In the genomic region with DNA sequence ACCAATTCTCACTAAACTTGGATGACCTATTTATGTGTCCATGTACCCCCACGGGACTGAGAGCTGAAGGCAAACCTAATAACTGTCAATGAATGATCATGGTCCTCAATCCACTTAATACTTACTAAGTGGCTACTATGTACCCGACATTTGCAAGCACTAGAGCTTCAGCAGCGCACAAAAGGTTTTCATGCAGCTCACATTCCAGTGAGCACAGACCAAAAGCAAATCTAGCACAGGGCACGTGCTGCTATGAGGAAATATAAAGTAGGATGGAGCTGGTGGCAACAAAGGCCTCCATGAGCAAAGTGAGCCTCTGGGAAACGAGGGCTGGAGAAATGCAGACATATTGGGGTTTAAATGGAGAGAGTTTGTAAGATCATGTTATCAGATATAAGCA, we compare ENCODE assay signal across 22 cellular contexts. TPM values are rescaled to one million over a fixed set of nuclear protein-coding genes. Genes with fewer than 3 reads are reported as not detected.
DNase-seq lines count a peak whose midpoint lies in the region; ATAC-seq, FAIRE-seq and TF ChIP-seq lines count a peak whose summit lies in the region.
"Had no signal": no experiment of that assay in that cellular context is flagged by ENCODE, and none has a peak within 500 bp of the region (broad histone marks: within the 10 kb centered on the region; RNA-seq: fewer than 3 reads in every experiment).

No MANE protein-coding gene starts in this region.

- intact Hi-C loops in left ventricle myocardium inferior (cut with micrococcal nuclease) (loop anchor here (10.0 kb wide), 1 partner anchor 112 kb away; no protein-coding TSS in a partner anchor), Right ventricle myocardium inferior (cut with DNase I) (no loop called here), kidney (cut with DNase I) (no loop called here), psoas muscle (cut with DNase I) (loop anchor here (5.0 to 10.0 kb wide), 2 partner anchors 70 to 112 kb away; no protein-coding TSS in a partner anchor), aorta (cut with DNase I) (no loop called here)
- intact Hi-C loops in activated T-helper 2 cell treated with anti-CD3 and anti-CD28 coated beads, Interferon-gamma antibody, Interleukin-2, Interleukin-4, amounts not matched to agents 10 μg/mL and 5 μg/mL and 100 μg/mL, durations not matched to agents 14 hours and 24 hours and 36 hours (cut with micrococcal nuclease): no loop called here

- H3K9ac ChIP-seq in kidney (ENCODE audit: low read length in 2 of 2): no peak overlapping the region

- peak overlapping the region; percentile 70 for H3K27ac ChIP-seq in left ventricle myocardium inferior (replicated peaks)
- peak overlapping the region in 1 of 2 donors; percentile 40 for H3K27ac ChIP-seq in kidney (ENCODE audit: low read depth in 2 of 2, low read length in 2 of 2)
- H3K27ac ChIP-seq in psoas muscle: peak overlapping the region; percentile 31
- peak overlapping the region; percentile 3 to 18 for H3K27ac ChIP-seq in aorta (ENCODE audit: low read depth in 1 of 2, low read length in 2 of 2)

- no peak overlapping the region for H3K27ac Mint-ChIP-seq in activated T-helper 2 cell treated with anti-CD3 and anti-CD28 coated beads, Interferon-gamma antibody, Interleukin-2, Interleukin-4, amounts not matched to agents 10 μg/mL and 5 μg/mL and 100 μg/mL, durations not matched to agents 14 hours and 24 hours and 36 hours
- H3K27ac Mint-ChIP-seq: activated naive CD8-positive, alpha-beta T cell; effector memory CD8-positive, alpha-beta T cell had no signal

- H3K27me3 Mint-ChIP-seq in activated T-helper 2 cell treated with anti-CD3 and anti-CD28 coated beads, Interferon-gamma antibody, Interleukin-2, Interleukin-4, amounts not matched to agents 10 μg/mL and 5 μg/mL and 100 μg/mL, durations not matched to agents 14 hours and 24 hours and 36 hours (ENCODE audit: low read depth): peaks cover 24% of the 10 kb centered on the region

- ATAC-seq in Right ventricle myocardium inferior (no peak), psoas muscle (no peak), aorta (ENCODE audit: low FRiP score) (no peak)
- ATAC-seq: effector memory CD8-positive, alpha-beta T cell had no signal

- 52 to 64% (median 57%) methylated on average over 5 of the region's 5 CpGs for WGBS in psoas muscle, 3 donors
- 5% methylated on average over 5 of the region's 5 CpGs for WGBS in aorta, 2 donors

- TF ChIP-seq CTCF in left ventricle myocardium inferior (IDR thresholded peaks at IDR 0.05; ENCODE audit: borderline replicate concordance) (no peak), kidney (IDR thresholded peaks at IDR 0.05; ENCODE audit: borderline replicate concordance, extremely low read depth, insufficient read depth) (no peak), psoas muscle (IDR thresholded peaks at IDR 0.05) (no peak)

- H3K27me3 ChIP-seq in left ventricle myocardium inferior (ENCODE audit: low read depth) (no peaks in the 10 kb centered on the region), psoas muscle (ENCODE audit: insufficient read depth in 3 of 3, low read length in 2 of 3) (no peaks in the 10 kb centered on the region), aorta (ENCODE audit: control insufficient read depth in 1 of 2, insufficient read depth in 2 of 2, low read length in 1 of 2) (no peaks in the 10 kb centered on the region)
- H3K27me3 ChIP-seq: transverse colon had no signal

- H3K4me3 ChIP-seq in left ventricle myocardium inferior: peak overlapping the region; percentile 86
- H3K4me3 ChIP-seq in kidney (ENCODE audit: low read length in 2 of 2): peak overlapping the region; percentile 37 to 46
- H3K4me3 ChIP-seq in psoas muscle: peak overlapping the region; percentile 82
- peak overlapping the region; percentile 82 to 100 for H3K4me3 ChIP-seq in aorta (ENCODE audit: low read length in 2 of 2)
- H3K4me3 ChIP-seq: HAP-1 had no signal

- H3K4me1 Mint-ChIP-seq in activated T-helper 2 cell treated with anti-CD3 and anti-CD28 coated beads, Interferon-gamma antibody, Interleukin-2, Interleukin-4, amounts not matched to agents 10 μg/mL and 5 μg/mL and 100 μg/mL, durations not matched to agents 14 hours and 24 hours and 36 hours (ENCODE audit: low read depth): peaks cover 24% of the 10 kb centered on the region

- no peak for FAIRE-seq in kidney (lab: Jason Lieb, UNC)
- FAIRE-seq: GM19239 had no signal

- DNase-seq in left ventricle myocardium inferior (no peak), Right ventricle myocardium inferior (ENCODE audit: missing footprints) (no peak), kidney (no peak), psoas muscle (no peak), aorta (no peak), NCI-H2227 (lab: John Stamatoyannopoulos, UW; ENCODE audit: unreplicated experiment) (no peak), GM03348 (ENCODE audit: low spot score) (no peak)
- no peak for DNase-seq in activated T-helper 2 cell treated with anti-CD3 and anti-CD28 coated beads, Interferon-gamma antibody, Interleukin-2, Interleukin-4, amounts not matched to agents 10 μg/mL and 5 μg/mL and 100 μg/mL, durations not matched to agents 14 hours and 24 hours and 36 hours (ENCODE audit: low spot score)
- DNase-seq: activated CD4-positive, alpha-beta T cell treated with anti-CD3 and anti-CD28 coated beads, Interleukin-2, amount 50 U/mL, for 4 hours; caudate nucleus; CD4-positive, CD25-positive, alpha-beta regulatory T cell; effector memory CD8-positive, alpha-beta T cell; EL; hypothalamus; kidney glomerular epithelial cell; NCI-H1694; NCI-H345; stimulated activated CD4-positive, alpha-beta T cell treated with anti-CD3 and anti-CD28 coated beads, Interleukin-12 subunit alpha, Interleukin-12 subunit beta, amount 100 ng/mL, for 4 hours; transverse colon had no signal

- no peaks in the 10 kb centered on the region for H3K36me3 Mint-ChIP-seq in activated T-helper 2 cell treated with anti-CD3 and anti-CD28 coated beads, Interferon-gamma antibody, Interleukin-2, Interleukin-4, amounts not matched to agents 10 μg/mL and 5 μg/mL and 100 μg/mL, durations not matched to agents 14 hours and 24 hours and 36 hours (ENCODE audit: low read depth)
- H3K36me3 Mint-ChIP-seq: activated naive CD8-positive, alpha-beta T cell; CD4-positive, CD25-positive, alpha-beta regulatory T cell had no signal

- H3K4me3 Mint-ChIP-seq in activated T-helper 2 cell treated with anti-CD3 and anti-CD28 coated beads, Interferon-gamma antibody, Interleukin-2, Interleukin-4, amounts not matched to agents 10 μg/mL and 5 μg/mL and 100 μg/mL, durations not matched to agents 14 hours and 24 hours and 36 hours (ENCODE audit: low read depth): no peak overlapping the region
- H3K4me3 Mint-ChIP-seq: activated naive CD8-positive, alpha-beta T cell; effector memory CD8-positive, alpha-beta T cell had no signal

- H3K9me3 Mint-ChIP-seq in activated T-helper 2 cell treated with anti-CD3 and anti-CD28 coated beads, Interferon-gamma antibody, Interleukin-2, Interleukin-4, amounts not matched to agents 10 μg/mL and 5 μg/mL and 100 μg/mL, durations not matched to agents 14 hours and 24 hours and 36 hours: no peaks in the 10 kb centered on the region
- H3K9me3 Mint-ChIP-seq: effector memory CD8-positive, alpha-beta T cell had no signal

- H3K4me1 ChIP-seq in left ventricle myocardium inferior (peaks cover 96% of the 10 kb centered on the region), kidney (ENCODE audit: control insufficient read depth in 1 of 2, insufficient read depth in 1 of 2, low read depth in 1 of 2, low read length in 2 of 2) (peaks cover 37 to 42% of the 10 kb centered on the region in 2 donors), psoas muscle (peaks cover 56% of the 10 kb centered on the region), aorta (ENCODE audit: control insufficient read depth in 1 of 2, insufficient read depth in 2 of 2, low read length in 2 of 2) (peaks cover 2 to 11% of the 10 kb centered on the region in 2 donors)

- H3K36me3 ChIP-seq in left ventricle myocardium inferior (peaks cover 22% of the 10 kb centered on the region), kidney (ENCODE audit: control insufficient read depth in 1 of 2, insufficient read depth in 2 of 2, low read length in 2 of 2) (peaks cover 0 to 22% of the 10 kb centered on the region in 2 donors), psoas muscle (ENCODE audit: insufficient read depth in 1 of 2, low read depth in 1 of 2) (peaks cover 0 to 48% of the 10 kb centered on the region in 2 donors), aorta (ENCODE audit: control insufficient read depth in 1 of 2, insufficient read depth in 2 of 2, low read length in 1 of 2) (peaks cover 0 to 2% of the 10 kb centered on the region in 2 donors)
- H3K36me3 ChIP-seq: HAP-1 had no signal

- no peaks in the 10 kb centered on the region for H3K9me3 ChIP-seq in left ventricle myocardium inferior (replicated peaks)
- no peaks in the 10 kb centered on the region for H3K9me3 ChIP-seq in kidney (ENCODE audit: control insufficient read depth in 1 of 2, low read length in 2 of 2)
- H3K9me3 ChIP-seq in psoas muscle: no peaks in the 10 kb centered on the region
- no peaks in the 10 kb centered on the region for H3K9me3 ChIP-seq in aorta (ENCODE audit: control insufficient read depth, low read length)
- H3K9me3 ChIP-seq: HAP-1, transverse colon had no signal

RNA-seq across cellular contexts. Expression of gene SLC40A1, which starts 3.5 kb away (rescaled TPM):
- 44.0 TPM for total RNA-seq in left ventricle myocardium inferior
- total RNA-seq in Right ventricle myocardium inferior: 51.0 TPM
- 78.4 TPM for total RNA-seq in kidney
- polyA plus RNA-seq in kidney (ENCODE audit: insufficient read depth, low read depth, low replicate concordance): 45.8 TPM
- total RNA-seq in psoas muscle: 10 to 100 TPM; 21.5 to 65.7 (median 34.6) TPM
- 10 to 100 TPM in 2 of 3 donors, 1 to 10 TPM in 1; 8.4 to 49.1 (median 19.4) TPM for polyA plus RNA-seq in psoas muscle
- 10 to 100 TPM; 48.8 to 95.6 TPM for total RNA-seq in aorta
- polyA plus RNA-seq in aorta: 100 to 1,000 TPM; 110 to 170 TPM
- total RNA-seq in activated T-helper 2 cell treated with anti-CD3 and anti-CD28 coated beads, Interferon-gamma antibody, Interleukin-2, Interleukin-4, amounts not matched to agents 10 μg/mL and 5 μg/mL and 100 μg/mL, durations not matched to agents 14 hours and 24 hours and 36 hours: 1.8 and 2.4 TPM in 2 replicates

Comparison
In these comparisons a context has a peak if more than half of its experiments do, and no peak if none do; other contexts are left out.
1. intact Hi-C loops: an anchor here in left ventricle myocardium inferior (10.0 kb wide) and psoas muscle (5.0 to 10.0 kb wide); none called in Right ventricle myocardium inferior, kidney, aorta and activated T-helper 2 cell treated with anti-CD3 and anti-CD28 coated beads, Interferon-gamma antibody, Interleukin-2, Interleukin-4, amounts not matched to agents 10 μg/mL and 5 μg/mL and 100 μg/mL, durations not matched to agents 14 hours and 24 hours and 36 hours.